Comparison of ENCODE assay signal across 1 cellular context in the genomic region with DNA sequence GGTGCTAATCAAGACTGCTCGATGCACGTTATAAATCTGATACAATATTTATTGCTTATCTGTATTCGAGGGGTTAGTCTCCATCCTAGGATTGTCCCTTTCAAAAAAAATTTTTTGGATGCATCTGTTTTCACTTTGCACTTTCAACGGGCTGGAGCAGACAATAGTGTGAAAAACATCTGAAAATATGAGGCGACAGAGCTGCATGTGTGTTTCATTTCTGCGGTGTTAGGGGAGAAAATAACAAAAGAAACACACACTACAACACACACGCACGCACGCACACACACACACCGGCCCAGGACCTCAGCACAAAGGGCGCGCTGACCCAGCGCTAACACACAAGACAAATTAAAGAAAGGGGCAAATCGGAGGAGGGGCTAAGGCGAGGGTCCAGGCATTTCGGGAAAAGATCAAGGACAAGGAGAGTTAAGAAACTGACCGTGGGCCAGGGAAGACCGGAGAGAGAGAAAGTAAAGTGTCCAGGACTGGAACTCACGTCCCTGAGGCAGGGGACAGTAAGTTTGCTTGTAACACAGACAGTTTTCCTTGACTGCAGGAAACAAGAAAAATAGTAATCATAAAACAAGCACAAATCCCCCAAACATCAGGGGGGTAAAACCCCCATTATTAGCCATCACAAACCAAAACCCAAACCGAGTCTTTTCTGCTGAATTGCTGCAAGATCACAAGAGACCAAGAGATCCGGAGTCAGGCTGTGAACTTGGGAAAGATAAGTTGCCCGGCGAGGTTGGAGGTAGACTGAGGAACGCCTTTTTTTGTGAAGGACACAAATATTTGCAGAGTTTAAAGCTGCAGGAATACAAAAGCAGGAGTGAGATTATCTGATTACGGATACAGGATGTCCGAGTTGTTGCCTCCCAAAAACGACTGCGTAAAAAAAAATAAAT.
TF ChIP-seq lines count a peak whose summit lies in the region.

No MANE protein-coding gene starts in this region.

TF ChIP-seq in H1, 55 proteins besides CTCF, POLR2A, EP300 and RAD21:
- TF ChIP-seq SUZ12 (IDR thresholded peaks at IDR 0.05; ENCODE audit: low read length) (peak; percentile 44), EZH2 (IDR thresholded peaks at IDR 0.05; ENCODE audit: low read depth, low read length, severe bottlenecking) (peak; percentile 67), RNF2 (IDR thresholded peaks at IDR 0.05; ENCODE audit: borderline replicate concordance, low read depth, low read length, missing control alignments, poor library complexity, severe bottlenecking) (peak; percentile 88), TCF12 (IDR thresholded peaks at IDR 0.05; ENCODE audit: low read depth, low read length) (0 out of 2 replicates have a peak, but pooled peaks have one; percentile 5), CTBP2 (IDR thresholded peaks at IDR 0.05; ENCODE audit: borderline replicate concordance, insufficient read depth, insufficient read length, low read length) (no peak), CHD2 (IDR thresholded peaks at IDR 0.05; ENCODE audit: low read length) (no peak), SRF (IDR thresholded peaks at IDR 0.05; ENCODE audit: low read depth, low read length) (no peak), SIRT6 (IDR thresholded peaks at IDR 0.05; ENCODE audit: low read length) (no peak)
TF ChIP-seq in H1: peak in this region for 4.
